Comparison of ENCODE assay signal across 8 cellular contexts in the genomic region with DNA sequence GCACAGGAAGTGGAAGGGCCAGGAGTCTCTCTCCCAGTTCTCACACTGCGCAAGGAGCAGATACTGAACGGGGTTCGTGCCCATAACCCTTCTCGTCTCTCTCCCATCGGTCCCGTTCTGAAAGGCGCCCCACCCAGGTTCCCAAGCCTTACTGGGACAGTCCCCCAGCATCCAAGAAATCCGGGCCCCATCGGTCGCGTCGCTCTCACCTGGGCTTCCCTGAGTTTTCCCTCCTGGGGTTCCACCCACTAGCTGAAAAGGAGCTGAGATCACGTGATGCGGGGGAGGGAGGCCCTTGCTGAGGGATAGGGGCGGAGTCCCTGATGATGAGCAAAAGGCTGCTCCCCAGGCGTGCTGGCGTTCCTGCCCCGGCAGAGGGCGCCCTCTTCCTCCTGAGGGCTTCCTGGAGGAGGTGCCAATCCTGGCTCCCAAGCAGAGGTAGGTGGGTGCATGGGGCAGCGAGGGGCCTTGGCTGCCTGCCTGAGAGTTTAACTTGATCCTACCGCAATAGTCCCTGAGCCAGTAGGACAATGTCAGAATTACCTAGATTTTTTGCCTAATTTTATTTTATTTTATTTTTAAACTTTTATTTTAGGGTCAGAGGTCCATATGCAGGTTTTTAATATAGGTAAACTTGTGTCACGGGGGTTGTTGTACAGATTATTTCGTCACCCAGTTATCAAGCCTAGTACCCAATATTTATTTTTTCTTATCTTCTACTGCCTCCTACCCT. TPM values are rescaled to one million over a fixed set of nuclear protein-coding genes. Genes with fewer than 3 reads are reported as not detected.
DNase-seq lines count a peak whose midpoint lies in the region; ATAC-seq and TF ChIP-seq lines count a peak whose summit lies in the region.

A gene (minus strand): TSS at position 271 of the 733 bp plus-strand sequence. CDS start 689 bp downstream, outside the sequence.

- CTCF ChIA-PET in activated CD4-positive, alpha-beta T cell treated with anti-CD3 and anti-CD28 coated beads for 36 hours (lab: Charles Lee): interaction anchor here (0.5 to 8.0 kb wide), 23 partner anchors 10 to 1118 kb away, joined by 3 to 86 read pairs (median 3); no protein-coding TSS in a partner anchor

- H3K9me3 Mint-ChIP-seq in activated CD4-positive, alpha-beta T cell treated with anti-CD3 and anti-CD28 coated beads for 36 hours (ENCODE audit: low read depth): no peaks in the 10 kb centered on the region

- no peak within 1 kb of the TSS for H3K4me3 Mint-ChIP-seq in activated CD4-positive, alpha-beta T cell treated with anti-CD3 and anti-CD28 coated beads for 36 hours

- peak within 1 kb of the TSS; percentile 12 for H3K4me3 ChIP-seq in coronary artery
- no peak within 1 kb of the TSS for H3K4me3 ChIP-seq in left lung

- H3K9me3 ChIP-seq in left lung: peaks cover 0 to 2% of the 10 kb centered on the region in 2 donors

- H3K27ac ChIP-seq in coronary artery (no peak within 1 kb of the TSS), left lung (no peak within 1 kb of the TSS)

- peaks cover 9% of the 10 kb centered on the region for H3K4me1 Mint-ChIP-seq in activated CD4-positive, alpha-beta T cell treated with anti-CD3 and anti-CD28 coated beads for 36 hours

- peak; percentile 73 for DNase-seq in DMS 273 (lab: John Stamatoyannopoulos, UW; ENCODE audit: unreplicated experiment)
- no peak for DNase-seq in DMS 273 treated with DMSO at 0.1 percent for 48 hours (lab: John Stamatoyannopoulos, UW)
- peak; percentile 53 for DNase-seq in NCI-H2196 treated with DMSO at 0.1 percent for 48 hours (lab: John Stamatoyannopoulos, UW; ENCODE audit: unreplicated experiment)
- DNase-seq in activated CD4-positive, alpha-beta T cell treated with anti-CD3 and anti-CD28 coated beads for 36 hours: peak; percentile 94
- no peak for DNase-seq in coronary artery (ENCODE audit: low spot score)
- peak; percentile 89 to 97 for DNase-seq in left lung
- peak; percentile 76 to 88 (median 80) for DNase-seq in stimulated activated CD4-positive, alpha-beta T cell treated with anti-CD3 and anti-CD28 coated beads, TNF-alpha, amount 100 ng/mL, for 48 hours (ENCODE audit: low read depth in 3 of 3)
- DNase-seq in NCI-H446 treated with DMSO at 0.1 percent for 48 hours (lab: John Stamatoyannopoulos, UW): no peak

- ATAC-seq in activated CD4-positive, alpha-beta T cell treated with anti-CD3 and anti-CD28 coated beads for 36 hours: peak; percentile 93
- peak; percentile 97 for ATAC-seq in left lung

- H3K36me3 ChIP-seq in left lung: no peaks in the 10 kb centered on the region

- POLR2A ChIA-PET in activated CD4-positive, alpha-beta T cell treated with anti-CD3 and anti-CD28 coated beads for 36 hours (lab: Charles Lee): no interaction called here

- H3K4me1 ChIP-seq in left lung: no peaks in the 10 kb centered on the region

- TF ChIP-seq CTCF in coronary artery (IDR thresholded peaks at IDR 0.05): peak; percentile 27
- peak; percentile 57 to 91 for TF ChIP-seq CTCF in left lung (IDR thresholded peaks at IDR 0.05)

- intact Hi-C loops in activated CD4-positive, alpha-beta T cell treated with anti-CD3 and anti-CD28 coated beads for 36 hours (cut with DNase I, micrococcal nuclease): loop anchor here (1.0 to 5.0 kb wide), 7 partner anchors 73 to 256 kb away; a partner anchor contains a TSS
- intact Hi-C loops in left lung (cut with DNase I): no loop called here

- no peaks in the 10 kb centered on the region for H3K27me3 Mint-ChIP-seq in activated CD4-positive, alpha-beta T cell treated with anti-CD3 and anti-CD28 coated beads for 36 hours

- peak within 1 kb of the TSS; percentile 17 for H3K27ac Mint-ChIP-seq in activated CD4-positive, alpha-beta T cell treated with anti-CD3 and anti-CD28 coated beads for 36 hours

- no peaks in the 10 kb centered on the region for H3K27me3 ChIP-seq in left lung

- no peaks in the 10 kb centered on the region for H3K36me3 Mint-ChIP-seq in activated CD4-positive, alpha-beta T cell treated with anti-CD3 and anti-CD28 coated beads for 36 hours (ENCODE audit: low read depth)

RNA-seq across cellular contexts. Expression of the gene that starts here (rescaled TPM):
- total RNA-seq in activated CD4-positive, alpha-beta T cell treated with anti-CD3 and anti-CD28 coated beads for 36 hours: under 1 TPM; 0.79 to 0.91 TPM
- 10 to 100 TPM in 1 of 2 donors, 1 to 10 TPM in 1; 7.8 to 10.9 TPM for total RNA-seq in left lung

Comparison
In these comparisons a context has a peak if more than half of its experiments do, and no peak if none do; other contexts are left out.
1. RNA of the gene that starts here (total RNA-seq): 7.8 to 10.9 TPM in left lung; 0.79 to 0.91 TPM in activated CD4-positive, alpha-beta T cell treated with anti-CD3 and anti-CD28 coated beads for 36 hours; every median in the first group is over 4 times any median in the second.
2. DNase-seq: peak in DMS 273 (single experiment), NCI-H2196 treated with DMSO at 0.1 percent for 48 hours (single experiment), left lung (2 of 2) and stimulated activated CD4-positive, alpha-beta T cell treated with anti-CD3 and anti-CD28 coated beads, TNF-alpha, amount 100 ng/mL, for 48 hours (3 of 3); none in DMS 273 treated with DMSO at 0.1 percent for 48 hours (single experiment), coronary artery (single experiment) and NCI-H446 treated with DMSO at 0.1 percent for 48 hours (single experiment).
3. Peak in DNase-seq and ATAC-seq in activated CD4-positive, alpha-beta T cell treated with anti-CD3 and anti-CD28 coated beads for 36 hours; RNA of the gene not detected or under 1 TPM.
4. intact Hi-C loops: an anchor here in activated CD4-positive, alpha-beta T cell treated with anti-CD3 and anti-CD28 coated beads for 36 hours (1.0 to 5.0 kb wide); none called in left lung.